8 cellular contexts compared by ENCODE assay signal in genomic region chr12:6553051-6553868, GRCh38. TPM values are rescaled to one million over a fixed set of nuclear protein-coding genes. Genes with fewer than 3 reads are reported as not detected.
DNase-seq lines count a peak whose midpoint lies in the region; ATAC-seq and TF ChIP-seq lines count a peak whose summit lies in the region.

No MANE protein-coding gene starts in this region.

- peaks cover 64% of the 10 kb centered on the region for H3F3A ChIP-seq in SK-N-SH (replicated peaks; ENCODE audit: insufficient read depth)

- TF ChIP-seq CTCF in SK-N-SH (IDR thresholded peaks at IDR 0.05) (no peak), fibroblast of pulmonary artery (IDR thresholded peaks at IDR 0.05; ENCODE audit: low read length, missing control alignments) (no peak)

- POLR2A ChIA-PET in SK-N-SH (lab: Yijun Ruan, JAX), result interaction anchor here (1.0 to 6.1 kb wide), 7 partner anchors 11 to 83 kb away, joined by 3 to 73 read pairs (median 7); partner anchors contain the start of genes GAPDH, NOP2 and VAMP1

- no peaks in the 10 kb centered on the region for H3K27me3 ChIP-seq in SK-N-SH (ENCODE audit: insufficient read depth)

- peak overlapping the region; percentile 57 for H3K9ac ChIP-seq in SK-N-SH

- CTCF ChIA-PET in SK-N-SH (lab: Yijun Ruan, JAX), result interaction anchor here (0.6 to 14.7 kb wide), 17 partner anchors 11 to 344 kb away, joined by 3 to 228 read pairs (median 5); partner anchors contain the start of genes GAPDH, NOP2 and ZNF384

- no peak overlapping the region for H2AFZ ChIP-seq in SK-N-SH (ENCODE audit: low read depth)

- no peak for ATAC-seq in HG03571 (IDR thresholded peaks at IDR 0.05; ENCODE audit: unreplicated experiment)
- no peak for ATAC-seq in GM21576 (IDR thresholded peaks at IDR 0.05; ENCODE audit: unreplicated experiment)
- no peak for ATAC-seq in HG02678 (IDR thresholded peaks at IDR 0.05; ENCODE audit: unreplicated experiment)
- no peak for ATAC-seq in HG03460 (IDR thresholded peaks at IDR 0.05; ENCODE audit: unreplicated experiment)

- H3K9me3 ChIP-seq in SK-N-SH, result no peaks in the 10 kb centered on the region

- peaks cover 9% of the 10 kb centered on the region; the same call in 1 of the 2 replicates for H4K20me1 ChIP-seq in SK-N-SH (ENCODE audit: insufficient read depth)

- 52% methylated on average over 15 of the region's 15 CpGs for WGBS in SK-N-SH (ENCODE audit: low lambda C conversion rate)

- peaks cover 36 to 50% of the 10 kb centered on the region in 2 experiments for H3K4me1 ChIP-seq in SK-N-SH (ENCODE audit: control insufficient read depth in 1 of 2, insufficient read depth in 2 of 2, low read depth in 1 of 2, low read length in 1 of 2)

- no peak for TF ChIP-seq RAD21 in SK-N-SH (IDR thresholded peaks at IDR 0.05; ENCODE audit: low read length)

- peak overlapping the region; percentile 79 to 85; a peak in 2 of 4 replicates for H3K4me3 ChIP-seq in SK-N-SH (ENCODE audit: low read depth in 2 of 2, low read length in 1 of 2)
- peak overlapping the region; percentile 78 for H3K4me3 ChIP-seq in fibroblast of pulmonary artery (replicated peaks; ENCODE audit: low read depth, low read length)
- peak overlapping the region; percentile 94 for H3K4me3 ChIP-seq in skeletal muscle cell (ENCODE audit: low read depth, low read length)

- peaks cover 12 to 15% of the 10 kb centered on the region in 2 experiments for H3K36me3 ChIP-seq in SK-N-SH (replicated peaks in 1 of 2; ENCODE audit: control insufficient read depth in 1 of 2, insufficient read depth in 2 of 2, low read length in 1 of 2)

- H3K27ac ChIP-seq in SK-N-SH (ENCODE audit: low read depth in 2 of 2, low read length in 1 of 2), result peak overlapping the region; percentile 58 to 93; a peak in 3 of 4 replicates

- peaks cover 77% of the 10 kb centered on the region for H3K79me2 ChIP-seq in SK-N-SH (ENCODE audit: insufficient read depth)

- H3K9me2 ChIP-seq in SK-N-SH, result no peaks in the 10 kb centered on the region

- no peak for TF ChIP-seq EP300 in SK-N-SH (IDR thresholded peaks at IDR 0.05; ENCODE audit: borderline replicate concordance in 1 of 2, low read depth in 1 of 2, low read length in 1 of 2)

- DNase-seq in GM04503 (ENCODE audit: low read depth) (peak; percentile 97), SK-N-SH (no peak), fibroblast of pulmonary artery (ENCODE audit: low read depth) (peak; percentile 87), skeletal muscle cell (ENCODE audit: low read depth) (peak; percentile 91)

- H3K4me2 ChIP-seq in SK-N-SH, result peak overlapping the region; percentile 89

TF ChIP-seq in SK-N-SH, 30 proteins besides CTCF, POLR2A, EP300 and RAD21:
- TF ChIP-seq MAX (IDR thresholded peaks at IDR 0.05; ENCODE audit: low read depth), result 0 out of 2 replicates have a peak, but pooled peaks have one; percentile 57
- peak; percentile 75 for TF ChIP-seq NFIC (IDR thresholded peaks at IDR 0.05; ENCODE audit: borderline replicate concordance)
- no peak for TF ChIP-seq JUND (IDR thresholded peaks at IDR 0.05)
- TF ChIP-seq TCF12 (IDR thresholded peaks at IDR 0.05), result peak; percentile 47

RNA-seq across cellular contexts. Expression of gene IFFO1, which starts 2.6 kb away (rescaled TPM):
- polyA plus RNA-seq in SK-N-SH (2012; rRNA removed), result 50.1 and 50.6 TPM in 2 replicates
- 16.0 and 21.0 TPM in 2 replicates for polyA plus RNA-seq in SK-N-SH (2012; cell fraction: cytosol; rRNA removed)
- 274 and 306 TPM in 2 replicates for polyA plus RNA-seq in SK-N-SH (2012; cell fraction: nucleus; rRNA removed)

RNA-seq across cellular contexts. Expression of gene NOP2, which starts 14.8 kb away (rescaled TPM):
- polyA plus RNA-seq in SK-N-SH (2012; rRNA removed), result 64.5 and 76.2 TPM in 2 replicates
- polyA plus RNA-seq in SK-N-SH (2012; cell fraction: cytosol; rRNA removed), result 45.2 and 46.3 TPM in 2 replicates
- polyA plus RNA-seq in SK-N-SH (2012; cell fraction: nucleus; rRNA removed), result 283 and 315 TPM in 2 replicates

RNA-seq across cellular contexts. Expression of gene GAPDH, which starts 18.9 kb away (rescaled TPM):
- polyA plus RNA-seq in SK-N-SH (2012; rRNA removed), result 7,875 and 8,077 TPM in 2 replicates
- 5,050 and 6,344 TPM in 2 replicates for polyA plus RNA-seq in SK-N-SH (2012; cell fraction: cytosol; rRNA removed)
- polyA plus RNA-seq in SK-N-SH (2012; cell fraction: nucleus; rRNA removed), result 5,294 and 6,955 TPM in 2 replicates

RNA-seq across cellular contexts. Expression of gene CHD4, which starts 53.9 kb away (rescaled TPM):
- 85.5 and 90.5 TPM in 2 replicates for polyA plus RNA-seq in SK-N-SH (2012; rRNA removed)
- polyA plus RNA-seq in SK-N-SH (2012; cell fraction: cytosol; rRNA removed), result 63.2 and 74.4 TPM in 2 replicates
- 200 and 254 TPM in 2 replicates for polyA plus RNA-seq in SK-N-SH (2012; cell fraction: nucleus; rRNA removed)

RNA-seq across cellular contexts. Expression of gene NCAPD2, which starts 59.4 kb away (rescaled TPM):
- polyA plus RNA-seq in SK-N-SH (2012; rRNA removed), result 39.8 and 46.9 TPM in 2 replicates
- polyA plus RNA-seq in SK-N-SH (2012; cell fraction: cytosol; rRNA removed), result 27.2 and 35.7 TPM in 2 replicates
- 46.2 and 57.3 TPM in 2 replicates for polyA plus RNA-seq in SK-N-SH (2012; cell fraction: nucleus; rRNA removed)
